Comparison of ENCODE assay signal across 1 cellular context in genomic region chr1:161158316-161159016, GRCh38.
TF ChIP-seq lines count a peak whose summit lies in the region.

No MANE protein-coding gene starts in this region.

TF ChIP-seq in GM23338, 12 proteins besides CTCF, POLR2A, EP300 and RAD21 (continued from another document):
- no peak for TF ChIP-seq ZNF462 (CRISPR knock-in tag; IDR thresholded peaks at IDR 0.05)
- TF ChIP-seq EZH2 (IDR thresholded peaks at IDR 0.05; ENCODE audit: low read depth, unreplicated experiment): no peak
- TF ChIP-seq EZH2phosphoT487 (IDR thresholded peaks at IDR 0.05; ENCODE audit: unreplicated experiment): no peak
- no peak for TF ChIP-seq ZNF114 (CRISPR knock-in tag; IDR thresholded peaks at IDR 0.05)
- no peak for TF ChIP-seq CREB1 (CRISPR knock-in tag; IDR thresholded peaks at IDR 0.05; ENCODE audit: low read depth)
- no peak for TF ChIP-seq ZNF331 (CRISPR knock-in tag; IDR thresholded peaks at IDR 0.05; ENCODE audit: low read depth)
- no peak for TF ChIP-seq ETS1 (IDR thresholded peaks at IDR 0.05)
- no peak for TF ChIP-seq REST (IDR thresholded peaks at IDR 0.05; ENCODE audit: unreplicated experiment)
- TF ChIP-seq NANOG (IDR thresholded peaks at IDR 0.05; ENCODE audit: borderline replicate concordance): no peak
